Comparison of ENCODE assay signal across 10 cellular contexts in genomic region chr20:39829255-39829654, GRCh38.
DNase-seq lines count a peak whose midpoint lies in the region; ATAC-seq and TF ChIP-seq lines count a peak whose summit lies in the region.
"Had no signal": no experiment of that assay in that cellular context is flagged by ENCODE, and none has a peak within 500 bp of the region (broad histone marks: within the 10 kb centered on the region; RNA-seq: fewer than 3 reads in every experiment).

No MANE protein-coding gene starts in this region.

- peak; percentile 99 for TF ChIP-seq CTCF in OCI-LY3 (IDR thresholded peaks at IDR 0.05; ENCODE audit: low read depth, low read length)

- DNase-seq in EL: peak; percentile 36
- DNase-seq in activated T-cell treated with anti-CD3 and anti-CD28 coated beads, Interleukin-2, amount 50 U/mL, for 4 hours: no peak
- DNase-seq in NCI-H526 (lab: John Stamatoyannopoulos, UW): no peak
- DNase-seq in NCI-H2081 treated with DMSO at 0.1 percent for 48 hours (lab: John Stamatoyannopoulos, UW): no peak
- DNase-seq in Kasumi-1 (lab: John Stamatoyannopoulos, UW): no peak
- DNase-seq: activated naive CD8-positive, alpha-beta T cell treated with anti-CD3 and anti-CD28 coated beads, Interleukin-2, amount 10 ng/mL, durations not matched to agents 7 days and 5 days had no signal

- no peak overlapping the region for H3K4me3 Mint-ChIP-seq in activated T-cell treated with anti-CD3 and anti-CD28 coated beads, Interleukin-2, amount 50 U/mL, for 4 hours
- H3K4me3 Mint-ChIP-seq: activated naive CD8-positive, alpha-beta T cell treated with anti-CD3 and anti-CD28 coated beads, Interleukin-2, amount 10 ng/mL, durations not matched to agents 7 days and 5 days had no signal

- peak overlapping the region; percentile 49; the same call in 1 of the 2 replicates for H2AFZ ChIP-seq in OCI-LY3 (ENCODE audit: low read depth, low read length)

- H3K4me1 ChIP-seq in OCI-LY3 (ENCODE audit: low read length) (peaks cover 80% of the 10 kb centered on the region), iPS-18a (ENCODE audit: control insufficient read depth, low read depth, low read length) (peaks cover 9% of the 10 kb centered on the region)

- H3K79me2 ChIP-seq in OCI-LY3 (ENCODE audit: low read length): no peaks in the 10 kb centered on the region

- H3K36me3 ChIP-seq in OCI-LY3 (replicated peaks; ENCODE audit: low read depth, low read length): peaks cover 49% of the 10 kb centered on the region
- H3K36me3 ChIP-seq in iPS-18a (ENCODE audit: control insufficient read depth, low read depth, low read length): no peaks in the 10 kb centered on the region

- H3K27me3 ChIP-seq in OCI-LY3 (ENCODE audit: low read depth, low read length): no peaks in the 10 kb centered on the region
- H3K27me3 ChIP-seq in iPS-18a (ENCODE audit: control insufficient read depth, insufficient read depth, low read length): no peaks in the 10 kb centered on the region

- peak; percentile 9 for ATAC-seq in GM21576 (IDR thresholded peaks at IDR 0.05; ENCODE audit: unreplicated experiment)
- ATAC-seq in activated T-cell treated with anti-CD3 and anti-CD28 coated beads, Interleukin-2, amount 50 U/mL, for 4 hours: no peak
- ATAC-seq: left lobe of liver had no signal

- H3K27ac ChIP-seq in OCI-LY3 (ENCODE audit: low read length) (peak overlapping the region; percentile 93), iPS-18a (ENCODE audit: low read length) (no peak overlapping the region)

- peak overlapping the region; percentile 60 for H3K4me3 ChIP-seq in OCI-LY3 (ENCODE audit: low read length)
- H3K4me3 ChIP-seq in iPS-18a (ENCODE audit: low read length): peak overlapping the region; percentile 4

- H3K9me3 ChIP-seq in OCI-LY3 (ENCODE audit: insufficient read depth, low read length): peaks cover 10% of the 10 kb centered on the region; the same call in 1 of the 2 replicates
- H3K9me3 ChIP-seq in iPS-18a (ENCODE audit: control insufficient read depth, low read depth, low read length): no peaks in the 10 kb centered on the region

- peak overlapping the region; percentile 70 for H3K4me2 ChIP-seq in OCI-LY3 (ENCODE audit: low read length)

- no peaks in the 10 kb centered on the region for H4K20me1 ChIP-seq in OCI-LY3 (ENCODE audit: insufficient read depth, low read length)

- peaks cover 3% of the 10 kb centered on the region for H3K9me3 Mint-ChIP-seq in activated T-cell treated with anti-CD3 and anti-CD28 coated beads, Interleukin-2, amount 50 U/mL, for 4 hours
- H3K9me3 Mint-ChIP-seq: activated naive CD8-positive, alpha-beta T cell treated with anti-CD3 and anti-CD28 coated beads, Interleukin-2, amount 10 ng/mL, durations not matched to agents 7 days and 5 days had no signal

- H3K9ac ChIP-seq in OCI-LY3 (ENCODE audit: low read length) (peak overlapping the region; percentile 76), iPS-18a (ENCODE audit: low read length) (no peak overlapping the region)

- no peaks in the 10 kb centered on the region for H3K36me3 Mint-ChIP-seq in activated T-cell treated with anti-CD3 and anti-CD28 coated beads, Interleukin-2, amount 50 U/mL, for 4 hours (ENCODE audit: insufficient read depth)
- H3K36me3 Mint-ChIP-seq: activated naive CD8-positive, alpha-beta T cell treated with anti-CD3 and anti-CD28 coated beads, Interleukin-2, amount 10 ng/mL, durations not matched to agents 7 days and 5 days had no signal

- H3K27me3 Mint-ChIP-seq in activated T-cell treated with anti-CD3 and anti-CD28 coated beads, Interleukin-2, amount 50 U/mL, for 4 hours (ENCODE audit: low read depth): peaks cover 2% of the 10 kb centered on the region

- H3K4me1 Mint-ChIP-seq in activated T-cell treated with anti-CD3 and anti-CD28 coated beads, Interleukin-2, amount 50 U/mL, for 4 hours (ENCODE audit: low read depth): no peaks in the 10 kb centered on the region
- H3K4me1 Mint-ChIP-seq: activated naive CD8-positive, alpha-beta T cell treated with anti-CD3 and anti-CD28 coated beads, Interleukin-2, amount 10 ng/mL, durations not matched to agents 7 days and 5 days had no signal
